ENCODE assay signal across 1 cellular context in genomic region chr4:1193206-1194027, GRCh38.
TF ChIP-seq lines count a peak whose summit lies in the region.

No MANE protein-coding gene starts in this region.

TF ChIP-seq in A549, 52 proteins besides CTCF, POLR2A, EP300 and RAD21 (continued from another document):
- TF ChIP-seq E2F6 (IDR thresholded peaks at IDR 0.05; ENCODE audit: borderline replicate concordance, low read depth) (no peak), RARB (CRISPR knock-in tag; IDR thresholded peaks at IDR 0.05) (no peak), MAX (IDR thresholded peaks at IDR 0.05) (no peak), NFE2L2 (conservative IDR thresholded peaks at IDR 0.05; ENCODE audit: low read length) (no peak)
